Comparison of ENCODE assay signal across 28 cellular contexts in the genomic region with DNA sequence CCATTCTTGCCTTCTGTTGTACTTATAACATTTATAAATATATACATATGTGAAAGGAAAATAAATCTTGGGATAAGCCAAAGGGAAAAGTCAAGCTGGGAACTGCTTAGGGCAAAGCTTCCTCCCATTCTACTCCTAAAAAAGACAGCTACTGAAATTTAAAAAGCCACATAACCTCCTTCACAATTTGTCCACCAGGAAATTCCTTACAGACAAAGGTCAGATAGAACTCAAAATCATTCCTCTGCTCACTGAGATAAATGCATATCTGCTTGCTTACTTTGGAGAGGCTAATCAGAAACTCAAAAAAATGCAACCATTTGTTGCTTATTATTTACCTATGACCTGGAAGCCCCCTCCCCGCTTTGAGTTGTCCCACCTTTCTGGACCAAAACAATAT.
"Had no signal": no experiment of that assay in that cellular context is flagged by ENCODE, and none has a peak within 500 bp of the region (broad histone marks: within the 10 kb centered on the region; RNA-seq: fewer than 3 reads in every experiment).

No MANE protein-coding gene starts in this region.

- H3K36me3 Mint-ChIP-seq: stimulated activated effector memory CD8-positive, alpha-beta T cell treated with anti-CD3 and anti-CD28 coated beads, Interleukin-12 subunit alpha, Interleukin-12 subunit beta, amount 100 ng/mL, for 72 hours; type B pancreatic cell had no signal

- FAIRE-seq: urothelium cell line had no signal

- H3K36me3 ChIP-seq: stomach, suprapubic skin, thoracic aorta, thyroid gland, tibial artery, tibial nerve, transverse colon, upper lobe of left lung, upper lobe of right lung, uterus, vagina had no signal

- H3K27me3 Mint-ChIP-seq: stimulated activated naive B cell treated with anti-CD40 and anti-IgM and Interleukin-4, amounts not matched to agents 10 μg/mL and 1 μg/mL and 100 μg/mL, for 72 hours; stimulated activated naive CD8-positive, alpha-beta T cell treated with anti-CD3 and anti-CD28 coated beads, Interleukin-15, amount 100 ng/mL, for 72 hours; type B pancreatic cell had no signal

- H3K4me1 ChIP-seq: stomach, suprapubic skin, testis, thyroid gland, tibial artery, tibial nerve, transverse colon, upper lobe of right lung, uterus, vagina had no signal

- DNase-seq: stimulated activated CD4-positive, alpha-beta T cell treated with anti-CD3 and anti-CD28 coated beads, Interleukin-2, amount 100 ng/mL, for 48 hours; stimulated activated CD4-positive, alpha-beta T cell treated with anti-CD3 and anti-CD28 coated beads, Interleukin-4, amount 100 ng/mL, for 1 hour; stimulated activated CD4-positive, alpha-beta T cell treated with anti-CD3 and anti-CD28 coated beads, Interleukin-4, amount 100 ng/mL, for 24 hours; stimulated activated CD4-positive, alpha-beta T cell treated with anti-CD3 and anti-CD28 coated beads, Interleukin-4, amount 100 ng/mL, for 4 hours; stimulated activated CD8-positive, alpha-beta memory T cell treated with anti-CD3 and anti-CD28 coated beads, Interleukin-4, amount 100 ng/mL, for 48 hours; stimulated activated naive B cell treated with anti-CD40 and anti-IgM and Interleukin-4, amounts not matched to agents 10 μg/mL and 1 μg/mL and 100 μg/mL, for 72 hours; stimulated activated naive CD4-positive, alpha-beta T cell; stimulated activated naive CD4-positive, alpha-beta T cell treated with Interleukin-2 at 50 U/mL for 16 hours; stimulated activated naive CD8-positive, alpha-beta T cell treated with anti-CD3 and anti-CD28 coated beads, Interleukin-15, amount 100 ng/mL, for 72 hours; stimulated activated naive CD8-positive, alpha-beta T cell treated with anti-CD3 and anti-CD28 coated beads, Interleukin-15, Interleukin-2, amounts not matched to agents 100 U/mL and 50 U/mL, for 24 hours; stomach; substantia nigra; testis; thyroid gland; tibial artery; transverse colon; upper lobe of left lung; upper lobe of right lung; uterus had no signal

- H3K27ac Mint-ChIP-seq: stimulated activated effector memory CD8-positive, alpha-beta T cell treated with anti-CD3 and anti-CD28 coated beads, Interleukin-12 subunit alpha, Interleukin-12 subunit beta, amount 100 ng/mL, for 72 hours; stimulated activated memory B cell treated with anti-CD40 and anti-IgM and Interleukin-4, amounts not matched to agents 10 μg/mL and 1 μg/mL and 100 μg/mL, for 72 hours; stimulated activated naive B cell treated with anti-CD40 and anti-IgM and Interleukin-4, amounts not matched to agents 10 μg/mL and 1 μg/mL and 100 μg/mL, for 72 hours; stimulated activated naive CD8-positive, alpha-beta T cell treated with anti-CD3 and anti-CD28 coated beads, Interleukin-15, amount 100 ng/mL, for 72 hours; stimulated activated naive CD8-positive, alpha-beta T cell treated with anti-CD3 and anti-CD28 coated beads, Interleukin-15, Interleukin-2, amounts not matched to agents 100 ng/mL and 50 ng/mL, for 24 hours; type B pancreatic cell had no signal

- H3K4me1 Mint-ChIP-seq: stimulated activated naive CD8-positive, alpha-beta T cell treated with anti-CD3 and anti-CD28 coated beads, Interleukin-15, amount 100 ng/mL, for 72 hours had no signal

- H3K4me3 Mint-ChIP-seq: stimulated activated effector memory CD8-positive, alpha-beta T cell treated with anti-CD3 and anti-CD28 coated beads, Interleukin-12 subunit alpha, Interleukin-12 subunit beta, amount 100 ng/mL, for 72 hours; stimulated activated memory B cell treated with anti-CD40 and anti-IgM and Interleukin-4, amounts not matched to agents 10 μg/mL and 1 μg/mL and 100 μg/mL, for 72 hours; stimulated activated naive B cell treated with anti-CD40 and anti-IgM and Interleukin-4, amounts not matched to agents 10 μg/mL and 1 μg/mL and 100 μg/mL, for 72 hours; stimulated activated naive CD8-positive, alpha-beta T cell treated with anti-CD3 and anti-CD28 coated beads, Interleukin-15, amount 100 ng/mL, for 72 hours; stimulated activated naive CD8-positive, alpha-beta T cell treated with anti-CD3 and anti-CD28 coated beads, Interleukin-15, Interleukin-2, amounts not matched to agents 100 ng/mL and 50 ng/mL, for 24 hours; type B pancreatic cell had no signal

- H3K27ac ChIP-seq: stomach, suprapubic skin, testis, thoracic aorta, thyroid gland, tibial artery, tibial nerve, transverse colon, upper lobe of left lung, upper lobe of right lung, uterus, vagina had no signal

- H3K4me3 ChIP-seq: stomach, suprapubic skin, testis, thoracic aorta, thyroid gland, tibial artery, tibial nerve, transverse colon, upper lobe of left lung, upper lobe of right lung, uterus, vagina had no signal

- H3K9me3 ChIP-seq: stomach, suprapubic skin, testis, thoracic aorta, thyroid gland, tibial artery, tibial nerve, transverse colon, upper lobe of left lung, upper lobe of right lung, uterus, vagina had no signal

- H3K27me3 ChIP-seq: stomach, suprapubic skin, testis, thyroid gland, tibial nerve, transverse colon, upper lobe of left lung, upper lobe of right lung, uterus, vagina had no signal

- ATAC-seq: stimulated activated effector memory CD8-positive, alpha-beta T cell treated with anti-CD3 and anti-CD28 coated beads, Interleukin-12 subunit alpha, Interleukin-12 subunit beta, amount 100 ng/mL, for 72 hours; stimulated activated memory B cell treated with anti-CD40 and anti-IgM and Interleukin-4, amounts not matched to agents 10 μg/mL and 1 μg/mL and 100 μg/mL, for 72 hours; stimulated activated naive B cell treated with anti-CD40 and anti-IgM and Interleukin-4, amounts not matched to agents 10 μg/mL and 1 μg/mL and 100 μg/mL, for 72 hours; stimulated activated naive CD8-positive, alpha-beta T cell treated with anti-CD3 and anti-CD28 coated beads, Interleukin-15, amount 100 ng/mL, for 72 hours; stimulated activated naive CD8-positive, alpha-beta T cell treated with anti-CD3 and anti-CD28 coated beads, Interleukin-15, Interleukin-2, amounts not matched to agents 100 U/mL and 50 U/mL, for 24 hours; upper lobe of right lung had no signal
